In the genomic region with DNA sequence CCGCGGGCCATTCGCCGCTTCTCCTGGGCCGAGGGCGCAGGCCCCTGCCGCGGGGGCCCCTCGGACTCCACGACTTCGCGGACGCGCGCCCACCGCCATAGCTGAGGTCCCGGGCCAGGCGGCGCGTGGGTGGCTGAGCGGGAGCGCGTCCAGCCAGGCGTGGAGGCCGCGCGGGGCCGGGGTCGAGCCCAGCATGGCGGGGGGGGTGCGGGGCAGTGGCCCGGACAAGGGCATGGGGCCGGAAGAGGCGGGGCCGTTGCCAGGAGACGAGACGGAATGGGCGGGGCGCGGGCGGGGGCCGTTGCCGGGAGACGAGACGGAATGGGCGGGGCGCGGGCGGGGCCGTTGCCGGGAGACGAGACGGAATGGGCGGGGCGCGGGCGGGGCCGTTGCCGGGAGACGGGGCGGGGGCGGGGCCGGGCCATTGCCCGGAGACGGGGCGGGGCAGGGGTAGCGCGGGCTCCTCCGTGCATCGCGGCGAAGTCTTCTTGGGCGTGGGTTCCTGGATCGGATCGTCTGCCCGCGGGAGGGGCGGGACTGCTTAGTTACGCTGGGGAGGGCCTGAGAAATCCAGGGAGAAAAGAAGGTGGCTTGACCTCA, we compare ENCODE assay signal across 8 cellular contexts. TPM values are rescaled to one million over a fixed set of nuclear protein-coding genes. Genes with fewer than 3 reads are reported as not detected.
A peak's percentile ranks its signal among the peaks of the same experiment; 100 is the strongest.
DNase-seq lines count a peak whose midpoint lies in the region; ATAC-seq and TF ChIP-seq lines count a peak whose summit lies in the region.

No MANE protein-coding gene starts in this region.

- H3K27me3 Mint-ChIP-seq in activated B cell treated with CpG ODN at 0.5 μM for 24 hours: no peaks in the 10 kb centered on the region
- H3K27me3 Mint-ChIP-seq in immature natural killer cell (ENCODE audit: low read depth in 3 of 3): peaks cover 5 to 17% (median 6%) of the 10 kb centered on the region in 3 donors

- H3K27me3 ChIP-seq in breast epithelium: no peaks in the 10 kb centered on the region

- H3K4me1 ChIP-seq in breast epithelium: peaks cover 14 to 15% of the 10 kb centered on the region in 2 donors

- peak overlapping the region; percentile 92 to 96 for H3K27ac ChIP-seq in breast epithelium

- ATAC-seq in HG02610 (IDR thresholded peaks at IDR 0.05; ENCODE audit: unreplicated experiment) (peak; percentile 45), activated B cell treated with CpG ODN at 0.5 μM for 24 hours (ENCODE audit: low read depth) (peak; percentile 65)

- no peak overlapping the region for H3K27ac Mint-ChIP-seq in activated B cell treated with CpG ODN at 0.5 μM for 24 hours
- H3K27ac Mint-ChIP-seq in immature natural killer cell: peak overlapping the region in 5 of 6 donors; percentile 23 to 88 (median 82)

- TF ChIP-seq CTCF in activated B cell treated with CpG ODN at 0.5 μM for 24 hours (IDR thresholded peaks at IDR 0.05): no peak
- TF ChIP-seq CTCF in breast epithelium (IDR thresholded peaks at IDR 0.05): no peak

- H3K4me3 Mint-ChIP-seq in activated B cell treated with CpG ODN at 0.5 μM for 24 hours: peak overlapping the region; percentile 79
- H3K4me3 Mint-ChIP-seq in immature natural killer cell: peak overlapping the region; percentile 72 to 81 (median 76)

- H3K36me3 ChIP-seq in breast epithelium: no peaks in the 10 kb centered on the region

- peak overlapping the region; percentile 76 to 98 (median 79) for H3K4me3 ChIP-seq in breast epithelium

- peak; percentile 9 for DNase-seq in NCI-H1092 treated with DMSO at 0.1 percent for 48 hours (lab: John Stamatoyannopoulos, UW)
- no peak for DNase-seq in NCI-H1092 (lab: John Stamatoyannopoulos, UW)
- DNase-seq in NCI-H146 treated with DMSO at 0.1 percent for 48 hours (lab: John Stamatoyannopoulos, UW; ENCODE audit: unreplicated experiment): peak; percentile 67
- DNase-seq in activated B cell treated with CpG ODN at 0.5 μM for 24 hours: peak; percentile 80
- peak; percentile 80 to 87 for DNase-seq in breast epithelium (ENCODE audit: low spot score in 2 of 2)
- DNase-seq in immature natural killer cell: peak; percentile 70 to 74 (median 71)
- DNase-seq in stimulated activated CD4-positive, alpha-beta T cell treated with anti-CD3 and anti-CD28 coated beads, Interleukin-12 subunit alpha, Interleukin-12 subunit beta, amount 100 ng/mL, for 48 hours (ENCODE audit: low read depth in 2 of 3, low spot score in 1 of 3): peak; percentile 72 to 86 (median 83)

- POLR2A ChIA-PET in activated B cell treated with CpG ODN at 0.5 μM for 24 hours (lab: Charles Lee): interaction anchor here (7.0 kb wide), 1 partner anchor 13 kb away, joined by 85 read pairs; a partner anchor contains a TSS

- intact Hi-C loops in activated B cell treated with CpG ODN at 0.5 μM for 24 hours (cut with micrococcal nuclease): loop anchor here (1.0 kb wide), 2 partner anchors 13 to 46 kb away; a partner anchor contains a TSS
- intact Hi-C loops in breast epithelium (cut with DNase I; ENCODE audit: low total_unique reads): no loop called here

- H3K9me3 ChIP-seq in breast epithelium: no peaks in the 10 kb centered on the region

- CTCF ChIA-PET in activated B cell treated with CpG ODN at 0.5 μM for 24 hours (lab: Charles Lee): no interaction called here

- H3K36me3 Mint-ChIP-seq in activated B cell treated with CpG ODN at 0.5 μM for 24 hours (ENCODE audit: low read depth) (peaks cover 19% of the 10 kb centered on the region), immature natural killer cell (peaks cover 0 to 6% (median 6%) of the 10 kb centered on the region in 3 donors)

- peaks cover 80% of the 10 kb centered on the region for H3K4me1 Mint-ChIP-seq in activated B cell treated with CpG ODN at 0.5 μM for 24 hours
- peaks cover 75 to 79% of the 10 kb centered on the region in 2 donors for H3K4me1 Mint-ChIP-seq in immature natural killer cell

- no peak for TF ChIP-seq POLR2A in breast epithelium (IDR thresholded peaks at IDR 0.05)

- H3K9me3 Mint-ChIP-seq in activated B cell treated with CpG ODN at 0.5 μM for 24 hours: no peaks in the 10 kb centered on the region
- no peaks in the 10 kb centered on the region for H3K9me3 Mint-ChIP-seq in immature natural killer cell

RNA-seq across cellular contexts. Expression of a gene that starts 14.8 kb away (rescaled TPM):
- total RNA-seq in activated B cell treated with CpG ODN at 0.5 μM for 24 hours (137 and 152 TPM in 2 replicates), breast epithelium (1 to 10 TPM; 4.6 to 6.6 (median 5.0) TPM)
- polyA plus RNA-seq in immature natural killer cell: 100 to 1,000 TPM; 143 to 294 (median 153) TPM

RNA-seq across cellular contexts. Expression of a gene that starts 24.2 kb away (rescaled TPM):
- total RNA-seq in activated B cell treated with CpG ODN at 0.5 μM for 24 hours: 0.13 TPM in 1 of 2 replicates, not detected in the other
- total RNA-seq in breast epithelium: 1 to 10 TPM in 1 of 3 donors, under 1 TPM in 2; 0.33 to 4.6 (median 0.73) TPM
- polyA plus RNA-seq in immature natural killer cell: under 1 TPM in 1 of 3 donors, not detected in 2; 0.24 TPM

RNA-seq across cellular contexts. Expression of a gene that starts 31.8 kb away (rescaled TPM):
- not detected in 2 replicates for total RNA-seq in activated B cell treated with CpG ODN at 0.5 μM for 24 hours
- not detected for total RNA-seq in breast epithelium
- polyA plus RNA-seq in immature natural killer cell: not detected

RNA-seq across cellular contexts. Expression of a gene that starts 46.8 kb away (rescaled TPM):
- total RNA-seq in activated B cell treated with CpG ODN at 0.5 μM for 24 hours (58.6 and 66.7 TPM in 2 replicates), breast epithelium (10 to 100 TPM; 33.6 to 40.0 (median 39.5) TPM)
- polyA plus RNA-seq in immature natural killer cell: 10 to 100 TPM; 11.0 to 44.3 (median 27.5) TPM

RNA-seq across cellular contexts. Expression of a gene that starts 46.9 kb away (rescaled TPM):
- total RNA-seq in activated B cell treated with CpG ODN at 0.5 μM for 24 hours (56.7 and 58.2 TPM in 2 replicates), breast epithelium (10 to 100 TPM; 27.4 to 33.2 (median 32.1) TPM)
- 10 to 100 TPM; 73.2 to 90.2 (median 88.0) TPM for polyA plus RNA-seq in immature natural killer cell

Comparison
In these comparisons a context has a peak if more than half of its experiments do, and no peak if none do; other contexts are left out.
1. RNA of a gene that starts 14.8 kb away (total RNA-seq): 137 to 152 TPM in activated B cell treated with CpG ODN at 0.5 μM for 24 hours; 4.6 to 6.6 TPM in breast epithelium; every median in the first group is over 10 times any median in the second.